In genomic region chr19:1275976-1276619, GRCh38 we compare ENCODE assay signal across 1 cellular context.
TF ChIP-seq lines count a peak whose summit lies in the region.

No MANE protein-coding gene starts in this region.

TF ChIP-seq in HepG2, 621 proteins besides CTCF, POLR2A, EP300 and RAD21 (continued from another document and continues in another):
- TF ChIP-seq ZNF646 (CRISPR knock-in tag; IDR thresholded peaks at IDR 0.05) = no peak
- no peak for TF ChIP-seq SRY (CRISPR knock-in tag; IDR thresholded peaks at IDR 0.05)
- TF ChIP-seq DZIP1 (CRISPR knock-in tag; IDR thresholded peaks at IDR 0.05) = no peak
- TF ChIP-seq HNF1B (CRISPR knock-in tag; IDR thresholded peaks at IDR 0.05) = peak; percentile 68; the same call in 1 of the 2 replicates
- no peak for TF ChIP-seq ZNF747 (CRISPR knock-in tag; IDR thresholded peaks at IDR 0.05; ENCODE audit: borderline replicate concordance)
- TF ChIP-seq ZNF121 (CRISPR knock-in tag; IDR thresholded peaks at IDR 0.05) = no peak
- no peak for TF ChIP-seq POGK (CRISPR knock-in tag; conservative IDR thresholded peaks at IDR 0.05)
- no peak for TF ChIP-seq CCDC6 (CRISPR knock-in tag; IDR thresholded peaks at IDR 0.05)
- peak; percentile 56; the same call in 1 of the 2 replicates for TF ChIP-seq IRF1 (CRISPR knock-in tag; IDR thresholded peaks at IDR 0.05; ENCODE audit: low read depth)
- TF ChIP-seq SNRNP70 (IDR thresholded peaks at IDR 0.05; ENCODE audit: low read depth, low read length) = no peak
- no peak for TF ChIP-seq PLSCR1 (CRISPR knock-in tag; IDR thresholded peaks at IDR 0.05; ENCODE audit: borderline replicate concordance)
- peak; percentile 20; the same call in 1 of the 2 replicates for TF ChIP-seq HDAC2 (CRISPR knock-in tag; IDR thresholded peaks at IDR 0.05)
- no peak for TF ChIP-seq TRIM24 (CRISPR knock-in tag; IDR thresholded peaks at IDR 0.05)
- TF ChIP-seq SOX5 (CRISPR knock-in tag; IDR thresholded peaks at IDR 0.05; ENCODE audit: borderline replicate concordance) = no peak
- TF ChIP-seq ARNT2 (CRISPR knock-in tag; IDR thresholded peaks at IDR 0.05; ENCODE audit: low read depth) = no peak
- TF ChIP-seq ZNF274 (CRISPR knock-in tag; IDR thresholded peaks at IDR 0.05) = no peak
- no peak for TF ChIP-seq PTBP1 (IDR thresholded peaks at IDR 0.05; ENCODE audit: low read depth, low read length, poor library complexity, severe bottlenecking)
- no peak for TF ChIP-seq ZNF335 (CRISPR knock-in tag; IDR thresholded peaks at IDR 0.05)
- TF ChIP-seq ZNF609 (CRISPR knock-in tag; IDR thresholded peaks at IDR 0.05; ENCODE audit: borderline replicate concordance) = peak; percentile 72
- TF ChIP-seq ZBTB1 (CRISPR knock-in tag; IDR thresholded peaks at IDR 0.05; ENCODE audit: borderline replicate concordance) = no peak
- TF ChIP-seq FOXM1 (CRISPR knock-in tag; IDR thresholded peaks at IDR 0.05) = no peak
- no peak for TF ChIP-seq ZNF276 (CRISPR knock-in tag; IDR thresholded peaks at IDR 0.05; ENCODE audit: low read depth)
- TF ChIP-seq ZNF839 (CRISPR knock-in tag; IDR thresholded peaks at IDR 0.05; ENCODE audit: borderline replicate concordance) = no peak
- no peak for TF ChIP-seq ZKSCAN5 (CRISPR knock-in tag; IDR thresholded peaks at IDR 0.05)
- no peak for TF ChIP-seq ATF5 (CRISPR knock-in tag; IDR thresholded peaks at IDR 0.05; ENCODE audit: low read depth)
